ENCODE assay signal across 8 cellular contexts in genomic region chr1:226882631-226883409, GRCh38. TPM values are rescaled to one million over a fixed set of nuclear protein-coding genes. Genes with fewer than 3 reads are reported as not detected.
DNase-seq lines count a peak whose midpoint lies in the region; ATAC-seq, FAIRE-seq and TF ChIP-seq lines count a peak whose summit lies in the region.

No MANE protein-coding gene starts in this region.

- no peak overlapping the region for H3K9ac ChIP-seq in H9 (ENCODE audit: extremely low read depth, insufficient read length, low read length)

- no peak overlapping the region for H3K14ac ChIP-seq in H9 (ENCODE audit: insufficient read depth, low read length)

- no peak overlapping the region for H2AFZ ChIP-seq in H9 (ENCODE audit: low read length)

- no peak overlapping the region for H3K4ac ChIP-seq in H9 (ENCODE audit: low read depth, low read length)

- peaks cover 79% of the 10 kb centered on the region for H3K36me3 Mint-ChIP-seq in dendritic cell treated with granulocyte-macrophage colony-stimulating factor and Interleukin-4, amounts not matched to agents 40 ng/mL and 50 ng/mL, for 4 days (ENCODE audit: low read depth)
- peaks cover 14 to 52% (median 51%) of the 10 kb centered on the region in 3 experiments; a peak in 6 of 7 replicates for H3K36me3 Mint-ChIP-seq in H9 (ENCODE audit: insufficient read depth in 1 of 3, low read depth in 3 of 3)

- no peak overlapping the region for H2AK5ac ChIP-seq in H9 (ENCODE audit: insufficient read length, low read length)

- no peak overlapping the region for H3K56ac ChIP-seq in H9 (ENCODE audit: insufficient read length, low read depth, low read length)

- peak overlapping the region; percentile 38 for H3K4me3 Mint-ChIP-seq in dendritic cell treated with granulocyte-macrophage colony-stimulating factor and Interleukin-4, amounts not matched to agents 40 ng/mL and 50 ng/mL, for 4 days
- no peak overlapping the region for H3K4me3 Mint-ChIP-seq in H9

- H3K9me3 Mint-ChIP-seq in dendritic cell treated with granulocyte-macrophage colony-stimulating factor and Interleukin-4, amounts not matched to agents 40 ng/mL and 50 ng/mL, for 4 days: no peaks in the 10 kb centered on the region
- H3K9me3 Mint-ChIP-seq in H9: no peaks in the 10 kb centered on the region

- H3K79me2 ChIP-seq in H9 (ENCODE audit: insufficient read depth, low read length): no peaks in the 10 kb centered on the region

- H4K91ac ChIP-seq in H9 (ENCODE audit: insufficient read length, low read depth, low read length): no peak overlapping the region

- H3K4me3 ChIP-seq in HEK293 (ENCODE audit: low read depth, low read length) (no peak overlapping the region), pancreas (peak overlapping the region in 1 of 4 donors; percentile 23)

- ATAC-seq in GM18511 (IDR thresholded peaks at IDR 0.05; ENCODE audit: unreplicated experiment) (peak; percentile 92), pancreas (peak; percentile 61 to 81 (median 70))

- CTCF ChIA-PET in HEK293 (lab: Yijun Ruan, JAX): interaction anchor here (0.6 to 1.8 kb wide), 5 partner anchors 13 to 515 kb away, joined by 3 to 4 read pairs (median 3); no protein-coding TSS in a partner anchor

- H3K9me3 ChIP-seq in HEK293 (ENCODE audit: control insufficient read depth, insufficient read depth, low read depth, low read length): no peaks in the 10 kb centered on the region
- no peaks in the 10 kb centered on the region for H3K9me3 ChIP-seq in pancreas
- H3K9me3 ChIP-seq in H9 (ENCODE audit: control insufficient read depth, low read depth, low read length): no peaks in the 10 kb centered on the region

- H2BK120ac ChIP-seq in H9 (ENCODE audit: low read depth, low read length, poor library complexity, severe bottlenecking): no peak overlapping the region

- H3T11ph ChIP-seq in H9 (ENCODE audit: low read length): no peak overlapping the region

- WGBS in pancreas, 2 donors: 16 to 24% methylated on average over 9 of the region's 9 CpGs
- no CpG with 5 or more reads among the region's 9 CpGs for WGBS in H9 (ENCODE audit: extremely low coverage, insufficient read length, low lambda C conversion rate)

- H3K4me1 ChIP-seq in HEK293 (ENCODE audit: control insufficient read depth, insufficient read depth, low read length) (no peaks in the 10 kb centered on the region), pancreas (peaks cover 7 to 13% (median 10%) of the 10 kb centered on the region in 3 donors), H9 (ENCODE audit: insufficient read depth, low read length) (0 out of 2 replicates have a peak, but pooled peaks cover 2% of the 10 kb centered on the region)

- no peak overlapping the region for H2BK15ac ChIP-seq in H9 (ENCODE audit: low read depth, low read length)

- no peak overlapping the region for H3K18ac ChIP-seq in H9 (ENCODE audit: insufficient read length, low read depth, low read length)

- no peaks in the 10 kb centered on the region for H3K27me3 Mint-ChIP-seq in dendritic cell treated with granulocyte-macrophage colony-stimulating factor and Interleukin-4, amounts not matched to agents 40 ng/mL and 50 ng/mL, for 4 days
- H3K27me3 Mint-ChIP-seq in H9 (ENCODE audit: low read depth): no peaks in the 10 kb centered on the region

- no peaks in the 10 kb centered on the region for H3K79me1 ChIP-seq in H9 (ENCODE audit: insufficient read depth, low read depth, low read length, poor library complexity, severe bottlenecking)

- H2BK20ac ChIP-seq in H9 (ENCODE audit: low read depth, low read length, poor library complexity, severe bottlenecking): no peak overlapping the region

- no peaks in the 10 kb centered on the region for H4K20me1 ChIP-seq in H9 (ENCODE audit: control insufficient read depth, insufficient read depth, insufficient read length)

- H3K36me3 ChIP-seq in HEK293 (ENCODE audit: control insufficient read depth in 2 of 2, insufficient read depth in 1 of 2, low read length in 2 of 2): peaks cover 20 to 94% of the 10 kb centered on the region in 2 experiments; a peak in 2 of 3 replicates
- peaks cover 3 to 32% (median 16%) of the 10 kb centered on the region in 3 donors for H3K36me3 ChIP-seq in pancreas

- H3K23ac ChIP-seq in H9 (ENCODE audit: insufficient read length, low read depth, low read length): no peak overlapping the region

- H3K23me2 ChIP-seq in H9 (ENCODE audit: insufficient read length, low read depth, low read length, poor library complexity, severe bottlenecking): no peaks in the 10 kb centered on the region

- H3K4me1 Mint-ChIP-seq in dendritic cell treated with granulocyte-macrophage colony-stimulating factor and Interleukin-4, amounts not matched to agents 40 ng/mL and 50 ng/mL, for 4 days (ENCODE audit: low read depth): peaks cover 52% of the 10 kb centered on the region
- H3K4me1 Mint-ChIP-seq in H9: peaks cover 3% of the 10 kb centered on the region in 2 experiments; a peak in 2 of 4 replicates

- peak overlapping the region; percentile 64 for H3K27ac Mint-ChIP-seq in dendritic cell treated with granulocyte-macrophage colony-stimulating factor and Interleukin-4, amounts not matched to agents 40 ng/mL and 50 ng/mL, for 4 days
- H3K27ac Mint-ChIP-seq in H9: peak overlapping the region in 1 of 3 experiments; percentile 30; a peak in 1 of 7 replicates

- no peak overlapping the region for H2BK12ac ChIP-seq in H9 (ENCODE audit: insufficient read length, low read depth, low read length)

- H3K27ac ChIP-seq in HEK293 (ENCODE audit: extremely low read depth, low read depth, low read length) (no peak overlapping the region), pancreas (peak overlapping the region in 2 of 4 donors; percentile 27 to 58), H9 (ENCODE audit: insufficient read length, low read depth, low read length) (no peak overlapping the region)

- POLR2A ChIA-PET in HEK293 (lab: Yijun Ruan, JAX): interaction anchor here (0.5 to 0.6 kb wide), 2 partner anchors 17 to 43 kb away, joined by 4 read pairs; no protein-coding TSS in a partner anchor

- H2BK5ac ChIP-seq in H9 (ENCODE audit: insufficient read length, low read length): no peak overlapping the region

- no peak overlapping the region for H4K5ac ChIP-seq in H9 (ENCODE audit: insufficient read length, low read depth, low read length)

- intact Hi-C loops in dendritic cell treated with granulocyte-macrophage colony-stimulating factor and Interleukin-4, amounts not matched to agents 40 ng/mL and 50 ng/mL, for 4 days (cut with micrococcal nuclease): no loop called here
- intact Hi-C loops in pancreas (cut with DNase I): no loop called here

- H3K4me2 ChIP-seq in H9 (ENCODE audit: insufficient read depth, insufficient read length, low read length): no peak overlapping the region

- H4K8ac ChIP-seq in H9 (replicated peaks; ENCODE audit: insufficient read length, low read depth, low read length): no peak overlapping the region

- H3K27me3 ChIP-seq in pancreas (no peaks in the 10 kb centered on the region), H9 (ENCODE audit: insufficient read depth, low read length) (no peaks in the 10 kb centered on the region)

- no peak for FAIRE-seq in pancreas (lab: Jason Lieb, UNC)

- DNase-seq in NCI-H82 treated with DMSO at 0.1 percent for 48 hours (lab: John Stamatoyannopoulos, UW; ENCODE audit: unreplicated experiment) (peak; percentile 57), pancreas (no peak), GDM1 (lab: John Stamatoyannopoulos, UW) (no peak), H9 (no peak), C1 segment of cervical spinal cord (lab: John Stamatoyannopoulos, UW) (no peak)

- TF ChIP-seq CTCF in HEK293 (tag by site-specific recombination; IDR thresholded peaks at IDR 0.05) (no peak), pancreas (IDR thresholded peaks at IDR 0.05) (no peak), H9 (conservative IDR thresholded peaks at IDR 0.05) (no peak)

TF ChIP-seq in HEK293, 187 proteins besides CTCF, POLR2A, EP300 and RAD21:
- no peak for TF ChIP-seq ZNF488 (tag by site-specific recombination; IDR thresholded peaks at IDR 0.05)
- TF ChIP-seq ZNF600 (tag by site-specific recombination; IDR thresholded peaks at IDR 0.05): peak; percentile 24; the same call in 1 of the 2 replicates

RNA-seq across cellular contexts. Expression of gene PSEN2, which starts 12.4 kb away (rescaled TPM):
- 10 to 100 TPM; 36.5 to 70.2 (median 44.1) TPM for total RNA-seq in pancreas
- 10 to 100 TPM; 31.4 to 37.1 TPM for polyA plus RNA-seq in pancreas
- 17.4 and 19.8 TPM in 2 replicates for total RNA-seq in H9 (2021)

RNA-seq across cellular contexts. Expression of gene COQ8A, which starts 57.3 kb away (rescaled TPM):
- total RNA-seq in pancreas (100 to 1,000 TPM in 1 of 6 donors, 10 to 100 TPM in 5; 61.2 to 106 (median 84.1) TPM), H9 (2021) (25.8 and 26.0 TPM in 2 replicates)
- polyA plus RNA-seq in pancreas: 100 to 1,000 TPM; 129 to 169 TPM
